Comparison of ENCODE assay signal across 8 cellular contexts in genomic region chr19:49849433-49850220, GRCh38. TPM values are rescaled to one million over a fixed set of nuclear protein-coding genes. Genes with fewer than 3 reads are reported as not detected.
DNase-seq lines count a peak whose midpoint lies in the region; ATAC-seq and TF ChIP-seq lines count a peak whose summit lies in the region.

No MANE protein-coding gene starts in this region.

- ATAC-seq in activated T-cell treated with anti-CD3 and anti-CD28 coated beads, Interleukin-2, amount 50 U/mL, for 72 hours (replicated peaks in 1 of 2), result no peak
- no peak for ATAC-seq in thoracic aorta (ENCODE audit: insufficient number of reproducible peaks, low FRiP score, low read depth)
- ATAC-seq in GM19023 (IDR thresholded peaks at IDR 0.05; ENCODE audit: unreplicated experiment), result no peak

- H3K36me3 Mint-ChIP-seq in activated T-cell treated with anti-CD3 and anti-CD28 coated beads, Interleukin-2, amount 50 U/mL, for 72 hours (ENCODE audit: insufficient read depth in 2 of 2), result peaks cover 10 to 12% of the 10 kb centered on the region in 2 donors
- H3K36me3 Mint-ChIP-seq in activated naive CD8-positive, alpha-beta T cell treated with anti-CD3 and anti-CD28 coated beads for 36 hours, result peaks cover 12% of the 10 kb centered on the region

- no peak for TF ChIP-seq CTCF in thoracic aorta (IDR thresholded peaks at IDR 0.05)

- peaks cover 10 to 32% of the 10 kb centered on the region in 2 donors for H3K4me1 ChIP-seq in thoracic aorta (ENCODE audit: control insufficient read depth in 1 of 2, low read depth in 2 of 2)
- peaks cover 3% of the 10 kb centered on the region for H3K4me1 ChIP-seq in effector memory CD4-positive, alpha-beta T cell (ENCODE audit: control insufficient read depth, insufficient read depth, low read length, poor library complexity, severe bottlenecking)

- H3K9me3 Mint-ChIP-seq in activated T-cell treated with anti-CD3 and anti-CD28 coated beads, Interleukin-2, amount 50 U/mL, for 72 hours, result peaks cover 5% of the 10 kb centered on the region in 2 donors
- H3K9me3 Mint-ChIP-seq in activated naive CD8-positive, alpha-beta T cell treated with anti-CD3 and anti-CD28 coated beads for 36 hours, result peaks cover 12% of the 10 kb centered on the region

- H3K9me3 ChIP-seq in thoracic aorta, result no peaks in the 10 kb centered on the region
- no peaks in the 10 kb centered on the region for H3K9me3 ChIP-seq in effector memory CD4-positive, alpha-beta T cell (ENCODE audit: control insufficient read depth, low read length)

- H3K27ac Mint-ChIP-seq in activated T-cell treated with anti-CD3 and anti-CD28 coated beads, Interleukin-2, amount 50 U/mL, for 72 hours, result peak overlapping the region; percentile 62
- H3K27ac Mint-ChIP-seq in activated naive CD8-positive, alpha-beta T cell treated with anti-CD3 and anti-CD28 coated beads for 36 hours, result peak overlapping the region; percentile 58

- peaks cover 47% of the 10 kb centered on the region for H3K4me1 Mint-ChIP-seq in activated T-cell treated with anti-CD3 and anti-CD28 coated beads, Interleukin-2, amount 50 U/mL, for 72 hours (ENCODE audit: low read depth)
- H3K4me1 Mint-ChIP-seq in activated naive CD8-positive, alpha-beta T cell treated with anti-CD3 and anti-CD28 coated beads for 36 hours, result peaks cover 38% of the 10 kb centered on the region

- H3K4me3 ChIP-seq in thoracic aorta, result peak overlapping the region; percentile 86
- H3K4me3 ChIP-seq in effector memory CD4-positive, alpha-beta T cell (ENCODE audit: insufficient read depth, low read depth, low read length, poor library complexity, severe bottlenecking), result no peak overlapping the region

- peak overlapping the region; percentile 86 to 87 for H3K4me3 Mint-ChIP-seq in activated T-cell treated with anti-CD3 and anti-CD28 coated beads, Interleukin-2, amount 50 U/mL, for 72 hours
- H3K4me3 Mint-ChIP-seq in activated naive CD8-positive, alpha-beta T cell treated with anti-CD3 and anti-CD28 coated beads for 36 hours, result peak overlapping the region; percentile 83

- H3K36me3 ChIP-seq in thoracic aorta, result no peaks in the 10 kb centered on the region
- no peaks in the 10 kb centered on the region for H3K36me3 ChIP-seq in effector memory CD4-positive, alpha-beta T cell (ENCODE audit: control insufficient read depth, insufficient read depth, low read length)

- no peaks in the 10 kb centered on the region for H3K27me3 ChIP-seq in layer of hippocampus (ENCODE audit: control insufficient read depth, insufficient read depth, low read length)
- no peaks in the 10 kb centered on the region for H3K27me3 ChIP-seq in thoracic aorta (replicated peaks; ENCODE audit: insufficient read depth)
- no peaks in the 10 kb centered on the region for H3K27me3 ChIP-seq in effector memory CD4-positive, alpha-beta T cell (replicated peaks; ENCODE audit: control insufficient read depth, insufficient read depth, low read length, poor library complexity, severe bottlenecking)

- no peaks in the 10 kb centered on the region for H3K27me3 Mint-ChIP-seq in activated T-cell treated with anti-CD3 and anti-CD28 coated beads, Interleukin-2, amount 50 U/mL, for 72 hours (ENCODE audit: low read depth)
- peaks cover 3% of the 10 kb centered on the region for H3K27me3 Mint-ChIP-seq in activated naive CD8-positive, alpha-beta T cell treated with anti-CD3 and anti-CD28 coated beads for 36 hours

- H3K27ac ChIP-seq in layer of hippocampus (ENCODE audit: low read depth, low read length) (peak overlapping the region; percentile 100), thoracic aorta (peak overlapping the region; percentile 94 to 97)
- no peak overlapping the region for H3K27ac ChIP-seq in effector memory CD4-positive, alpha-beta T cell (ENCODE audit: insufficient read depth, low read length, poor library complexity, severe bottlenecking)

- no peak for DNase-seq in activated T-cell treated with anti-CD3 and anti-CD28 coated beads, Interleukin-2, amount 50 U/mL, for 72 hours
- DNase-seq in activated T-cell treated with anti-CD3 and anti-CD28 coated beads for 4 hours (no peak), thoracic aorta (ENCODE audit: low spot score) (no peak), hypothalamus (lab: John Stamatoyannopoulos, UW) (no peak)
- no peak for DNase-seq in activated naive CD8-positive, alpha-beta T cell treated with anti-CD3 and anti-CD28 coated beads for 36 hours
- no peak for DNase-seq in effector memory CD4-positive, alpha-beta T cell

RNA-seq across cellular contexts. Expression of gene PTOV1, which starts 1.3 kb away (rescaled TPM):
- total RNA-seq in activated T-cell treated with anti-CD3 and anti-CD28 coated beads, Interleukin-2, amount 50 U/mL, for 72 hours, result 10 to 100 TPM; 63.8 to 73.3 TPM
- 10 to 100 TPM; 73.9 to 76.4 TPM for total RNA-seq in activated naive CD8-positive, alpha-beta T cell treated with anti-CD3 and anti-CD28 coated beads for 36 hours
- 10 to 100 TPM; 62.9 to 72.2 TPM for total RNA-seq in thoracic aorta

RNA-seq across cellular contexts. Expression of gene PNKP, which starts 17.7 kb away (rescaled TPM):
- 10 to 100 TPM; 71.1 to 74.5 TPM for total RNA-seq in activated T-cell treated with anti-CD3 and anti-CD28 coated beads, Interleukin-2, amount 50 U/mL, for 72 hours
- 100 to 1,000 TPM in 1 of 2 experiments, 10 to 100 TPM in 1; 78.9 to 143 TPM for total RNA-seq in activated naive CD8-positive, alpha-beta T cell treated with anti-CD3 and anti-CD28 coated beads for 36 hours
- total RNA-seq in thoracic aorta, result 10 to 100 TPM; 55.8 to 78.7 TPM

RNA-seq across cellular contexts. Expression of gene AKT1S1, which starts 27.5 kb away (rescaled TPM):
- total RNA-seq in activated T-cell treated with anti-CD3 and anti-CD28 coated beads, Interleukin-2, amount 50 U/mL, for 72 hours, result 10 to 100 TPM; 30.5 to 36.6 TPM
- 10 to 100 TPM; 21.0 to 22.7 TPM for total RNA-seq in activated naive CD8-positive, alpha-beta T cell treated with anti-CD3 and anti-CD28 coated beads for 36 hours
- total RNA-seq in thoracic aorta, result 10 to 100 TPM; 15.2 to 20.7 TPM

RNA-seq across cellular contexts. Expression of gene TBC1D17, which starts 27.9 kb away (rescaled TPM):
- 10 to 100 TPM; 47.9 to 53.9 TPM for total RNA-seq in activated T-cell treated with anti-CD3 and anti-CD28 coated beads, Interleukin-2, amount 50 U/mL, for 72 hours
- total RNA-seq in activated naive CD8-positive, alpha-beta T cell treated with anti-CD3 and anti-CD28 coated beads for 36 hours, result 10 to 100 TPM; 22.6 to 24.0 TPM
- total RNA-seq in thoracic aorta, result 10 to 100 TPM; 27.9 to 31.7 TPM

RNA-seq across cellular contexts. Expression of gene MED25, which starts 31.5 kb away (rescaled TPM):
- 10 to 100 TPM; 47.0 to 50.2 TPM for total RNA-seq in activated T-cell treated with anti-CD3 and anti-CD28 coated beads, Interleukin-2, amount 50 U/mL, for 72 hours
- 10 to 100 TPM; 41.6 to 44.8 TPM for total RNA-seq in activated naive CD8-positive, alpha-beta T cell treated with anti-CD3 and anti-CD28 coated beads for 36 hours
- total RNA-seq in thoracic aorta, result 10 to 100 TPM; 29.8 to 37.0 TPM
